Comparison of ENCODE assay signal across 8 cellular contexts in genomic region chr4:108060164-108060563, GRCh38.
A peak's percentile ranks its signal among the peaks of the same experiment; 100 is the strongest.
DNase-seq lines count a peak whose midpoint lies in the region; ATAC-seq, FAIRE-seq and TF ChIP-seq lines count a peak whose summit lies in the region.

No MANE protein-coding gene starts in this region.

- H4K20me1 ChIP-seq in KMS-11 (ENCODE audit: insufficient read depth), result no peaks in the 10 kb centered on the region

- H3K9ac ChIP-seq in KMS-11, result no peak overlapping the region
- H3K9ac ChIP-seq in adipocyte (ENCODE audit: low read length), result no peak overlapping the region

- H2AFZ ChIP-seq in KMS-11 (ENCODE audit: low read depth), result no peak overlapping the region

- no peak overlapping the region for H3K4me2 ChIP-seq in KMS-11

- H3K4me3 ChIP-seq in KMS-11 (IDR thresholded peaks at IDR 0.05; ENCODE audit: insufficient read depth, low read depth, low read length) (no peak overlapping the region), adipocyte (ENCODE audit: low read length) (no peak overlapping the region)

- TF ChIP-seq CTCF in D721Med (IDR thresholded peaks at IDR 0.05; ENCODE audit: insufficient read depth, missing control alignments), result peak; percentile 36
- TF ChIP-seq CTCF in KMS-11 (conservative IDR thresholded peaks at IDR 0.05; ENCODE audit: low read depth, low read length), result peak; percentile 27; the same call in 1 of the 2 replicates

- FAIRE-seq in D721Med (lab: Jason Lieb, UNC), result no peak

- no peaks in the 10 kb centered on the region for H3K9me3 ChIP-seq in adipocyte (ENCODE audit: control insufficient read depth, low read length)

- no peaks in the 10 kb centered on the region for H3K27me3 ChIP-seq in KMS-11 (ENCODE audit: insufficient read depth, low read depth)
- peaks cover 3% of the 10 kb centered on the region for H3K27me3 ChIP-seq in adipocyte (replicated peaks; ENCODE audit: control insufficient read depth, insufficient read depth, low read length)

- ATAC-seq in HG02970 (IDR thresholded peaks at IDR 0.05; ENCODE audit: low FRiP score, unreplicated experiment) (no peak), HG03439 (IDR thresholded peaks at IDR 0.05; ENCODE audit: unreplicated experiment) (no peak)

- H3K79me2 ChIP-seq in KMS-11 (ENCODE audit: insufficient read depth, low read depth), result no peaks in the 10 kb centered on the region

- H3K36me3 ChIP-seq in KMS-11 (ENCODE audit: insufficient read depth) (0 out of 2 replicates have a peak, but pooled peaks cover 4% of the 10 kb centered on the region), adipocyte (ENCODE audit: control insufficient read depth, insufficient read depth, low read length, severe bottlenecking) (no peaks in the 10 kb centered on the region)

- no peak overlapping the region for H3K27ac ChIP-seq in KMS-11

- DNase-seq in D721Med (ENCODE audit: insufficient read length, low spot score) (no peak), adipocyte (ENCODE audit: low read depth) (peak; percentile 70), kidney glomerular epithelial cell (lab: John Stamatoyannopoulos, UW) (peak; percentile 45), GM19240 (ENCODE audit: insufficient read length, low spot score) (no peak)
- DNase-seq in activated CD4-positive, alpha-beta T cell treated with anti-CD3 and anti-CD28 coated beads for 48 hours, result no peak

- H3K4me1 ChIP-seq in KMS-11 (ENCODE audit: low read depth, poor library complexity, severe bottlenecking) (peaks cover 15% of the 10 kb centered on the region), adipocyte (ENCODE audit: control insufficient read depth, insufficient read depth, low read length) (peaks cover 6% of the 10 kb centered on the region)

Comparison
In these comparisons a context has a peak if more than half of its experiments do, and no peak if none do; other contexts are left out.
1. DNase-seq: peak in adipocyte (single experiment) and kidney glomerular epithelial cell (single experiment); none in D721Med (single experiment), GM19240 (single experiment) and activated CD4-positive, alpha-beta T cell treated with anti-CD3 and anti-CD28 coated beads for 48 hours (single experiment).